ENCODE assay signal across 10 cellular contexts in genomic region chr14:89953602-89954001, GRCh38. TPM values are rescaled to one million over a fixed set of nuclear protein-coding genes. Genes with fewer than 3 reads are reported as not detected.
DNase-seq lines count a peak whose midpoint lies in the region; ATAC-seq and TF ChIP-seq lines count a peak whose summit lies in the region.
"Had no signal": no experiment of that assay in that cellular context is flagged by ENCODE, and none has a peak within 500 bp of the region (broad histone marks: within the 10 kb centered on the region; RNA-seq: fewer than 3 reads in every experiment).

No MANE protein-coding gene starts in this region.

- H3K18ac ChIP-seq in mesenchymal stem cell (ENCODE audit: low read depth in 1 of 2, low read length in 2 of 2): no peak overlapping the region

- H3K4me1 ChIP-seq in BE2C (peaks cover 3% of the 10 kb centered on the region; the same call in 1 of the 2 replicates), mesenchymal stem cell (ENCODE audit: control insufficient read depth, insufficient read depth, low read depth, low read length) (peaks cover 11% of the 10 kb centered on the region), testis (peaks cover 7% of the 10 kb centered on the region)

- intact Hi-C loops in activated T-helper 2 cell treated with anti-CD3 and anti-CD28 coated beads, Interferon-gamma antibody, Interleukin-2, Interleukin-4, amounts not matched to agents 10 μg/mL and 5 μg/mL and 100 μg/mL, durations not matched to agents 14 hours and 24 hours and 36 hours (cut with micrococcal nuclease): loop anchor here (2.0 to 10.0 kb wide), 2 partner anchors 537 to 1389 kb away; partner anchors contain the start of genes FOXN3 and ZC3H14
- intact Hi-C loops in testis (cut with DNase I; ENCODE audit: low total_unique reads): no loop called here

- no peak overlapping the region for H3K14ac ChIP-seq in mesenchymal stem cell (ENCODE audit: low read length in 2 of 2)

- H3K36me3 Mint-ChIP-seq in activated T-helper 2 cell treated with anti-CD3 and anti-CD28 coated beads, Interferon-gamma antibody, Interleukin-2, Interleukin-4, amounts not matched to agents 10 μg/mL and 5 μg/mL and 100 μg/mL, durations not matched to agents 14 hours and 24 hours and 36 hours (ENCODE audit: low read depth): peaks cover 24% of the 10 kb centered on the region

- H4K8ac ChIP-seq in mesenchymal stem cell (ENCODE audit: low read length): no peak overlapping the region

- H2BK120ac ChIP-seq in mesenchymal stem cell (ENCODE audit: low read depth, low read length): no peak overlapping the region

- H4K91ac ChIP-seq in mesenchymal stem cell (ENCODE audit: low read length): no peak overlapping the region

- peak overlapping the region; percentile 32 for H3K4me2 ChIP-seq in mesenchymal stem cell (ENCODE audit: low read length, poor library complexity, severe bottlenecking)

- DNase-seq in BE2C (no peak), HFF-Myc (ENCODE audit: extremely low read depth, low read depth) (no peak), mesenchymal stem cell (no peak), testis (no peak), mucosa of gallbladder (ENCODE audit: low spot score) (no peak)
- DNase-seq in activated T-helper 2 cell treated with anti-CD3 and anti-CD28 coated beads, Interferon-gamma antibody, Interleukin-2, Interleukin-4, amounts not matched to agents 10 μg/mL and 5 μg/mL and 100 μg/mL, durations not matched to agents 14 hours and 24 hours and 36 hours (ENCODE audit: low spot score): no peak
- no peak for DNase-seq in stimulated activated naive CD4-positive, alpha-beta T cell treated with Interleukin-2 at 50 U/mL for 16 hours (lab: John Stamatoyannopoulos, UW)
- DNase-seq: activated CD8-positive, alpha-beta memory T cell treated with anti-CD3 and anti-CD28 coated beads for 24 hours; effector CD4-positive, alpha-beta T cell had no signal

- H3K4me3 Mint-ChIP-seq in activated T-helper 2 cell treated with anti-CD3 and anti-CD28 coated beads, Interferon-gamma antibody, Interleukin-2, Interleukin-4, amounts not matched to agents 10 μg/mL and 5 μg/mL and 100 μg/mL, durations not matched to agents 14 hours and 24 hours and 36 hours (ENCODE audit: low read depth): peak overlapping the region; percentile 87

- peaks cover 39% of the 10 kb centered on the region for H3K4me1 Mint-ChIP-seq in activated T-helper 2 cell treated with anti-CD3 and anti-CD28 coated beads, Interferon-gamma antibody, Interleukin-2, Interleukin-4, amounts not matched to agents 10 μg/mL and 5 μg/mL and 100 μg/mL, durations not matched to agents 14 hours and 24 hours and 36 hours (ENCODE audit: low read depth)

- H2BK15ac ChIP-seq in mesenchymal stem cell (ENCODE audit: low read depth, poor library complexity, severe bottlenecking): no peak overlapping the region

- TF ChIP-seq POLR2A in testis (IDR thresholded peaks at IDR 0.05): no peak

- 75% methylated on average over 1 of the region's 1 CpG for WGBS in mesenchymal stem cell
- 38 to 50% methylated on average over 1 of the region's 1 CpG for WGBS in testis, 2 donors

- H3K27me3 Mint-ChIP-seq in activated T-helper 2 cell treated with anti-CD3 and anti-CD28 coated beads, Interferon-gamma antibody, Interleukin-2, Interleukin-4, amounts not matched to agents 10 μg/mL and 5 μg/mL and 100 μg/mL, durations not matched to agents 14 hours and 24 hours and 36 hours (ENCODE audit: low read depth): no peaks in the 10 kb centered on the region

- no peaks in the 10 kb centered on the region for H3K9me3 Mint-ChIP-seq in activated T-helper 2 cell treated with anti-CD3 and anti-CD28 coated beads, Interferon-gamma antibody, Interleukin-2, Interleukin-4, amounts not matched to agents 10 μg/mL and 5 μg/mL and 100 μg/mL, durations not matched to agents 14 hours and 24 hours and 36 hours

- H3K27ac Mint-ChIP-seq in activated T-helper 2 cell treated with anti-CD3 and anti-CD28 coated beads, Interferon-gamma antibody, Interleukin-2, Interleukin-4, amounts not matched to agents 10 μg/mL and 5 μg/mL and 100 μg/mL, durations not matched to agents 14 hours and 24 hours and 36 hours: peak overlapping the region; percentile 81

- TF ChIP-seq CTCF in BE2C (IDR thresholded peaks at IDR 0.05; ENCODE audit: low read depth, low read length) (no peak), HFF-Myc (IDR thresholded peaks at IDR 0.05; ENCODE audit: low read depth, low read length, missing control alignments) (no peak), testis (IDR thresholded peaks at IDR 0.05) (no peak)

- no peaks in the 10 kb centered on the region for H3K27me3 ChIP-seq in BE2C
- no peaks in the 10 kb centered on the region for H3K27me3 ChIP-seq in mesenchymal stem cell (ENCODE audit: control insufficient read depth in 1 of 2, insufficient read depth in 1 of 2, low read length in 2 of 2)
- no peaks in the 10 kb centered on the region for H3K27me3 ChIP-seq in testis

- H3K79me1 ChIP-seq in mesenchymal stem cell (replicated peaks; ENCODE audit: low read length, poor library complexity, severe bottlenecking): peaks cover 19% of the 10 kb centered on the region

- H3K4ac ChIP-seq in mesenchymal stem cell (ENCODE audit: low read depth in 1 of 2, low read length in 2 of 2): no peak overlapping the region

- no peak overlapping the region for H2AFZ ChIP-seq in mesenchymal stem cell (ENCODE audit: low read depth, low read length)

- H3K23ac ChIP-seq in mesenchymal stem cell (ENCODE audit: low read length in 2 of 2): no peak overlapping the region

- H3K4me3 ChIP-seq in BE2C (ENCODE audit: low read depth, low read length) (peak overlapping the region; percentile 73), HFF-Myc (replicated peaks; ENCODE audit: low read depth, low read length) (peak overlapping the region; percentile 87), mesenchymal stem cell (ENCODE audit: insufficient read depth in 1 of 2, low read depth in 1 of 2, low read length in 2 of 2) (peak overlapping the region in 1 of 2 experiments; percentile 86), testis (no peak overlapping the region)

- H3K9ac ChIP-seq in mesenchymal stem cell (ENCODE audit: low read length): peak overlapping the region; percentile 89

- no peak overlapping the region for H2BK12ac ChIP-seq in mesenchymal stem cell (ENCODE audit: low read length in 2 of 2)

- H3K27ac ChIP-seq in mesenchymal stem cell (ENCODE audit: low read length, poor library complexity, severe bottlenecking) (no peak overlapping the region), testis (no peak overlapping the region)

- no peak overlapping the region for H2AK5ac ChIP-seq in mesenchymal stem cell (ENCODE audit: low read length, severe bottlenecking)

- peaks cover 8% of the 10 kb centered on the region for H3K36me3 ChIP-seq in BE2C
- H3K36me3 ChIP-seq in mesenchymal stem cell (ENCODE audit: control insufficient read depth in 1 of 2, insufficient read depth in 2 of 2, low read depth in 1 of 2, low read length in 2 of 2): peaks cover 8 to 34% of the 10 kb centered on the region in 2 experiments
- H3K36me3 ChIP-seq in testis (ENCODE audit: low read depth, missing control alignments): no peaks in the 10 kb centered on the region

- ATAC-seq in GM18868 (IDR thresholded peaks at IDR 0.05; ENCODE audit: unreplicated experiment): no peak

- no peaks in the 10 kb centered on the region for H3K9me3 ChIP-seq in BE2C
- H3K9me3 ChIP-seq in mesenchymal stem cell (ENCODE audit: control insufficient read depth, low read length): no peaks in the 10 kb centered on the region
- no peaks in the 10 kb centered on the region for H3K9me3 ChIP-seq in testis

- no peak overlapping the region for H2BK5ac ChIP-seq in mesenchymal stem cell (ENCODE audit: low read depth, low read length, poor library complexity, severe bottlenecking)

RNA-seq across cellular contexts. Expression of gene EFCAB11, which starts 0.9 kb away (rescaled TPM):
- polyA plus RNA-seq in BE2C (2012; ENCODE audit: insufficient read depth, insufficient read length, low read depth): 2.8 TPM
- 7.1 and 9.0 TPM in 2 replicates for total RNA-seq in activated T-helper 2 cell treated with anti-CD3 and anti-CD28 coated beads, Interferon-gamma antibody, Interleukin-2, Interleukin-4, amounts not matched to agents 10 μg/mL and 5 μg/mL and 100 μg/mL, durations not matched to agents 14 hours and 24 hours and 36 hours
- polyA plus RNA-seq in mesenchymal stem cell (2013, experiment 1 of 2): 4.8 TPM
- polyA plus RNA-seq in mesenchymal stem cell (2013, experiment 2 of 2): 4.2 TPM
- 10 to 100 TPM; 30.5 to 50.6 TPM for total RNA-seq in testis
- polyA plus RNA-seq in testis (ENCODE audit: insufficient read depth, low read depth, low replicate concordance): 78.3 TPM
- 16.1 TPM for total RNA-seq in mucosa of gallbladder

RNA-seq across cellular contexts. Expression of gene TDP1, which starts 2.1 kb away (rescaled TPM):
- polyA plus RNA-seq in BE2C (2012; ENCODE audit: insufficient read depth, insufficient read length, low read depth): 6.9 TPM
- total RNA-seq in activated T-helper 2 cell treated with anti-CD3 and anti-CD28 coated beads, Interferon-gamma antibody, Interleukin-2, Interleukin-4, amounts not matched to agents 10 μg/mL and 5 μg/mL and 100 μg/mL, durations not matched to agents 14 hours and 24 hours and 36 hours: 95.6 and 97.5 TPM in 2 replicates
- polyA plus RNA-seq in mesenchymal stem cell (2013, experiment 1 of 2): 8.2 TPM
- polyA plus RNA-seq in mesenchymal stem cell (2013, experiment 2 of 2): 8.1 TPM
- 10 to 100 TPM; 37.0 to 43.1 TPM for total RNA-seq in testis
- 55.2 TPM for polyA plus RNA-seq in testis (ENCODE audit: insufficient read depth, low read depth, low replicate concordance)
- 13.6 TPM for total RNA-seq in mucosa of gallbladder

Comparison
In these comparisons a context has a peak if more than half of its experiments do, and no peak if none do; other contexts are left out.
1. H3K4me3 ChIP-seq: peak in BE2C (single experiment) and HFF-Myc (single experiment); none in testis (0 of 2).